8 cellular contexts compared by ENCODE assay signal in the genomic region with DNA sequence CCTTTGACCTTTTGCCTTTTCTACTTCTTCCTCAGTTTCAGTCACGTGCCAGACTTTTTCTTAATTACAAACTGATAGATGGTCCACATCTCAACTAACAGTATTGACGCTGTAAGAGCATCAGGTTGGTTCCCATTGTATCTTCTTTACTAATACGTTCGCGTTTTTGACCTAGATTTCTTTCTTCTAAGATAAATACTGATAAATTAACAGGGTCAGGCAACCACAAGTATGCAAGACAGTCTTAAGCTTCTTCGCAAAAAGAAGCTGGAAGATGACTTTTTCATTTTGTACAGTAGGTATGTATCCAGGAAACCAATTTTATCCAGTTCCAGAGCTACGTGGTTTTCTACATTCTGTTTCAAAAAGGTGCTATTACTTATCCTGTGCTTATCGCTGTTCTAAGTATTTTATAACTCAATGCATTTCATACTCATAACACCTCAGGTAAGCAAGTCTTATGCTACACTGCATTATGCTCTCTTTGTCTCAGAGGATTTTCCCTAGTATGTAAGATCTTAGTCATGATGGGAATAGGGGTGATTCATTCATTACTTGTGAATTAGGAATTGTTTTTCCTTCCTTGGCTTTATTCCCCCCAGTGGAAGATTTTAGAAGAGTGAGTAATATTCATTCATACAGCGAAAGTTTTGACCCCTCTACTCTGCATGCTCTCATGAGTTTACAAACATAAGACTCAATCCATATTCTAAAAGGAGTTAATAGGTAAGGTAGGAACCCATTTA. TPM values are rescaled to one million over a fixed set of nuclear protein-coding genes. Genes with fewer than 3 reads are reported as not detected.
DNase-seq lines count a peak whose midpoint lies in the region; ATAC-seq, FAIRE-seq and TF ChIP-seq lines count a peak whose summit lies in the region.

No MANE protein-coding gene starts in this region.

- H3K36me3 ChIP-seq in adipocyte (ENCODE audit: control insufficient read depth, insufficient read depth, low read length, severe bottlenecking) (no peaks in the 10 kb centered on the region), kidney (ENCODE audit: control insufficient read depth in 1 of 2, insufficient read depth in 2 of 2, low read length in 2 of 2) (no peaks in the 10 kb centered on the region)

- ATAC-seq in GM18907 (IDR thresholded peaks at IDR 0.05; ENCODE audit: unreplicated experiment) (no peak), GM19328 (IDR thresholded peaks at IDR 0.05; ENCODE audit: unreplicated experiment) (no peak)

- H3K27ac ChIP-seq in kidney (ENCODE audit: low read depth in 2 of 2, low read length in 2 of 2) (peak overlapping the region; percentile 90 to 93), temporal lobe (ENCODE audit: low read depth, low read length) (peak overlapping the region; percentile 47)

- H3K9me3 ChIP-seq in adipocyte (ENCODE audit: control insufficient read depth, low read length) (no peaks in the 10 kb centered on the region), kidney (ENCODE audit: control insufficient read depth in 1 of 2, low read length in 2 of 2) (no peaks in the 10 kb centered on the region)

- no peak for TF ChIP-seq POLR2A in GM12892 (IDR thresholded peaks at IDR 0.05; ENCODE audit: low read depth, low read length)

- TF ChIP-seq CTCF in HFF-Myc (IDR thresholded peaks at IDR 0.05; ENCODE audit: low read depth, low read length, missing control alignments) (no peak), kidney (IDR thresholded peaks at IDR 0.05; ENCODE audit: borderline replicate concordance, extremely low read depth, insufficient read depth) (no peak)

- intact Hi-C loops in kidney (cut with DNase I) = no loop called here

- peak overlapping the region; percentile 75 for H3K4me3 ChIP-seq in HFF-Myc (replicated peaks; ENCODE audit: low read depth, low read length)
- H3K4me3 ChIP-seq in adipocyte (ENCODE audit: low read length) = peak overlapping the region; percentile 97
- H3K4me3 ChIP-seq in kidney (ENCODE audit: low read length in 2 of 2) = peak overlapping the region; percentile 82 to 95

- DNase-seq in ACHN (peak; percentile 81), HFF-Myc (ENCODE audit: extremely low read depth, low read depth) (no peak), adipocyte (ENCODE audit: low read depth) (peak; percentile 69), kidney (no peak), GM12892 (ENCODE audit: insufficient read length) (no peak)

- H3K4me1 ChIP-seq in adipocyte (ENCODE audit: control insufficient read depth, insufficient read depth, low read length) (peaks cover 35% of the 10 kb centered on the region), kidney (ENCODE audit: control insufficient read depth in 1 of 2, insufficient read depth in 1 of 2, low read depth in 1 of 2, low read length in 2 of 2) (peaks cover 0 to 14% of the 10 kb centered on the region in 2 donors)

- FAIRE-seq in kidney (lab: Jason Lieb, UNC) (no peak), GM12892 (lab: Jason Lieb, UNC) (no peak)

- H3K9ac ChIP-seq in adipocyte (ENCODE audit: low read length) = peak overlapping the region; percentile 93
- peak overlapping the region; percentile 91 to 95 for H3K9ac ChIP-seq in kidney (ENCODE audit: low read length in 2 of 2)

- no peaks in the 10 kb centered on the region for H3K27me3 ChIP-seq in adipocyte (replicated peaks; ENCODE audit: control insufficient read depth, insufficient read depth, low read length)

- in situ Hi-C loops in ACHN (cut with HindIII; ENCODE audit: low pct_ligation_motif_present, low pct_unique_long_range_greater_than_20kb, low sequenced_read_pairs) = no loop called here

RNA-seq across cellular contexts. Expression of a gene that starts 1.0 kb away (rescaled TPM):
- 8.4 TPM for total RNA-seq in kidney
- polyA plus RNA-seq in kidney (ENCODE audit: insufficient read depth, low read depth, low replicate concordance) = 7.3 TPM
- total RNA-seq in temporal lobe = 9.8 TPM
- polyA plus RNA-seq in GM12892 (2012; ENCODE audit: missing spikeins) = 11.2 TPM

RNA-seq across cellular contexts. Expression of a gene that starts 1.0 kb away (rescaled TPM):
- total RNA-seq in kidney = 45.7 TPM
- polyA plus RNA-seq in kidney (ENCODE audit: insufficient read depth, low read depth, low replicate concordance) = 8.6 TPM
- 26.3 TPM for total RNA-seq in temporal lobe
- 23.5 TPM for polyA plus RNA-seq in GM12892 (2012; ENCODE audit: missing spikeins)

RNA-seq across cellular contexts. Expression of a gene that starts 15.3 kb away (rescaled TPM):
- total RNA-seq in kidney = 50.2 TPM
- polyA plus RNA-seq in kidney (ENCODE audit: insufficient read depth, low read depth, low replicate concordance) = 31.2 TPM
- total RNA-seq in temporal lobe = 35.7 TPM
- 22.3 TPM for polyA plus RNA-seq in GM12892 (2012; ENCODE audit: missing spikeins)

Comparison
In these comparisons a context has a peak if more than half of its experiments do, and no peak if none do; other contexts are left out.
1. DNase-seq: peak in ACHN (single experiment) and adipocyte (single experiment); none in HFF-Myc (single experiment), kidney (single experiment) and GM12892 (single experiment).
2. Peak in every context shown above with its lines, with median percentiles within 50 percentile points of each other: H3K4me3 ChIP-seq.